ENCODE assay signal across 9 cellular contexts in genomic region chr11:18617688-18618340, GRCh38. TPM values are rescaled to one million over a fixed set of nuclear protein-coding genes. Genes with fewer than 3 reads are reported as not detected.
A peak's percentile ranks its signal among the peaks of the same experiment; 100 is the strongest.
DNase-seq lines count a peak whose midpoint lies in the region; FAIRE-seq and TF ChIP-seq lines count a peak whose summit lies in the region.
"Had no signal": no experiment of that assay in that cellular context is flagged by ENCODE, and none has a peak within 500 bp of the region (broad histone marks: within the 10 kb centered on the region; RNA-seq: fewer than 3 reads in every experiment).

No MANE protein-coding gene starts in this region.

- peaks cover 34% of the 10 kb centered on the region for H3K36me3 Mint-ChIP-seq in MCF 10A (ENCODE audit: insufficient read depth, unreplicated experiment)

- no peaks in the 10 kb centered on the region for H3K9me1 ChIP-seq in endothelial cell of umbilical vein (replicated peaks; ENCODE audit: control insufficient read depth, extremely low read depth, insufficient read depth, low read length)

- H3K27ac ChIP-seq in mammary epithelial cell (ENCODE audit: insufficient read depth, low read depth, low read length) (no peak overlapping the region), SK-N-SH (ENCODE audit: low read depth in 2 of 2, low read length in 1 of 2) (peak overlapping the region in 1 of 2 experiments; percentile 84; a peak in 3 of 4 replicates), endothelial cell of umbilical vein (ENCODE audit: insufficient read depth, low read depth, low read length) (no peak overlapping the region), subcutaneous abdominal adipose tissue (ENCODE audit: low read depth, low read length) (peak overlapping the region; percentile 57)

- no peak for TF ChIP-seq RAD21 in SK-N-SH (IDR thresholded peaks at IDR 0.05; ENCODE audit: low read length)

- no peaks in the 10 kb centered on the region for H3K27me3 Mint-ChIP-seq in MCF 10A (ENCODE audit: insufficient read depth, unreplicated experiment)
- H3K27me3 Mint-ChIP-seq: memory B cell had no signal

- peaks cover 86% of the 10 kb centered on the region for H3K79me2 ChIP-seq in mammary epithelial cell (ENCODE audit: insufficient read depth, low read length)
- H3K79me2 ChIP-seq in SK-N-SH (ENCODE audit: insufficient read depth) = peaks cover 96% of the 10 kb centered on the region
- H3K79me2 ChIP-seq in endothelial cell of umbilical vein (ENCODE audit: control insufficient read depth, insufficient read depth, low read length) = peaks cover 51% of the 10 kb centered on the region

- H3K27ac Mint-ChIP-seq in MCF 10A (ENCODE audit: low read depth, unreplicated experiment) = peak overlapping the region; percentile 33
- H3K27ac Mint-ChIP-seq: memory B cell had no signal

- no peaks in the 10 kb centered on the region for H3K9me3 Mint-ChIP-seq in MCF 10A (ENCODE audit: unreplicated experiment)
- H3K9me3 Mint-ChIP-seq: memory B cell had no signal

- in situ Hi-C loops in mammary epithelial cell (cut with MboI; ENCODE audit: low sequenced_read_pairs in 2 of 2) = no loop called here

- H3K4me3 Mint-ChIP-seq in MCF 10A (ENCODE audit: unreplicated experiment) = no peak overlapping the region
- H3K4me3 Mint-ChIP-seq: memory B cell had no signal

- H4K20me1 ChIP-seq in mammary epithelial cell (ENCODE audit: insufficient read depth, low read length) (no peaks in the 10 kb centered on the region), SK-N-SH (ENCODE audit: insufficient read depth) (peaks cover 18% of the 10 kb centered on the region; the same call in 1 of the 2 replicates), endothelial cell of umbilical vein (replicated peaks; ENCODE audit: control insufficient read depth, extremely low read depth, insufficient read depth, low read length) (peaks cover 3% of the 10 kb centered on the region)

- no peak for DNase-seq in MCF 10A (ENCODE audit: unreplicated experiment)
- DNase-seq in mammary epithelial cell = no peak
- DNase-seq in SK-N-SH = no peak
- DNase-seq in endothelial cell of umbilical vein (ENCODE audit: low read depth, low spot score) = peak; percentile 3
- no peak for DNase-seq in RKO (ENCODE audit: low spot score)
- no peak for DNase-seq in SKM-1 treated with dmso at 0.1 percent for 144 hours (lab: John Stamatoyannopoulos, UW; ENCODE audit: unreplicated experiment)
- DNase-seq in NCI-H446 treated with DMSO at 0.1 percent for 48 hours (lab: John Stamatoyannopoulos, UW) = no peak

- POLR2A ChIA-PET in MCF 10A (lab: Yijun Ruan, JAX) (interaction anchor here (1.2 to 4.2 kb wide), 3 partner anchors 11 to 30 kb away, joined by 8 to 31 read pairs (median 12); partner anchors contain the start of genes SPTY2D1 and UEVLD), SK-N-SH (lab: Yijun Ruan, JAX) (no interaction called here), endothelial cell of umbilical vein (lab: Charles Lee) (no interaction called here)

- dilution Hi-C loops in mammary epithelial cell (cut with HindIII; ENCODE audit: low sequenced_read_pairs) (no loop called here), endothelial cell of umbilical vein (cut with MboI; ENCODE audit: extremely low pct_ligation_motif_present, low sequenced_read_pairs) (no loop called here)

- CTCF ChIA-PET in MCF 10A (lab: Yijun Ruan, JAX) = interaction anchor here (0.5 to 0.8 kb wide), 2 partner anchors 21 to 236 kb away, joined by 3 read pairs; no protein-coding TSS in a partner anchor
- CTCF ChIA-PET in mammary epithelial cell (lab: Charles Lee; ENCODE audit: low non-redundant PET) = no interaction called here
- CTCF ChIA-PET in SK-N-SH (lab: Yijun Ruan, JAX) = interaction anchor here (0.6 to 1.3 kb wide), 3 partner anchors 85 to 631 kb away, joined by 3 to 5 read pairs (median 3); no protein-coding TSS in a partner anchor
- CTCF ChIA-PET in endothelial cell of umbilical vein (lab: Charles Lee) = interaction anchor here (0.9 to 1.8 kb wide), 9 partner anchors 8 to 374 kb away, joined by 3 to 7 read pairs (median 4); partner anchors contain the start of gene SPTY2D1

- TF ChIP-seq EP300 in SK-N-SH (IDR thresholded peaks at IDR 0.05; ENCODE audit: borderline replicate concordance in 1 of 2, low read depth in 1 of 2, low read length in 1 of 2) = no peak

- no peak overlapping the region for H3K9ac ChIP-seq in mammary epithelial cell (ENCODE audit: insufficient read depth, low read length)
- H3K9ac ChIP-seq in SK-N-SH = peak overlapping the region; percentile 60; the same call in 1 of the 2 replicates
- H3K9ac ChIP-seq in endothelial cell of umbilical vein (replicated peaks; ENCODE audit: extremely low read depth, insufficient read depth, low read length) = no peak overlapping the region
- H3K9ac ChIP-seq in subcutaneous abdominal adipose tissue (ENCODE audit: low read length in 5 of 5) = peak overlapping the region in 3 of 5 donors; percentile 17 to 60 (median 20)

- no TSS peak for BruUV-seq in MCF 10A (replicated peaks; lab: Mats Ljungman, UMichigan)
- BruUV-seq in mammary epithelial cell (replicated peaks; lab: Mats Ljungman, UMichigan) = no TSS peak
- no TSS peak for BruUV-seq in endothelial cell of umbilical vein (replicated peaks; lab: Mats Ljungman, UMichigan)

- TF ChIP-seq CTCF in MCF 10A (IDR thresholded peaks at IDR 0.05; ENCODE audit: unreplicated experiment) = no peak
- TF ChIP-seq CTCF in mammary epithelial cell (conservative IDR thresholded peaks at IDR 0.05 in 1 of 2, IDR thresholded peaks at IDR 0.05 in 1 of 2; ENCODE audit: extremely low read depth in 1 of 2, insufficient read depth in 1 of 2, low read depth in 1 of 2, low read length in 2 of 2) = no peak
- TF ChIP-seq CTCF in SK-N-SH (IDR thresholded peaks at IDR 0.05) = no peak
- TF ChIP-seq CTCF in endothelial cell of umbilical vein (IDR thresholded peaks at IDR 0.05; ENCODE audit: extremely low read depth in 1 of 2, insufficient read depth in 1 of 2, low read depth in 1 of 2, low read length in 2 of 2) = no peak

- H3K9me3 ChIP-seq in mammary epithelial cell (replicated peaks; ENCODE audit: insufficient read depth, low read length) (no peaks in the 10 kb centered on the region), SK-N-SH (no peaks in the 10 kb centered on the region), endothelial cell of umbilical vein (replicated peaks; ENCODE audit: control insufficient read depth, insufficient read depth, low read length) (no peaks in the 10 kb centered on the region), subcutaneous abdominal adipose tissue (ENCODE audit: control insufficient read depth in 5 of 5, low read length in 5 of 5) (no peaks in the 10 kb centered on the region)

- intact Hi-C loops in MCF 10A (cut with micrococcal nuclease) (no loop called here), mammary epithelial cell (cut with micrococcal nuclease) (no loop called here), endothelial cell of umbilical vein (cut with micrococcal nuclease) (no loop called here)

- peaks cover 10% of the 10 kb centered on the region for H3F3A ChIP-seq in SK-N-SH (replicated peaks; ENCODE audit: insufficient read depth)

- peak; percentile 26 for FAIRE-seq in endothelial cell of umbilical vein (lab: Jason Lieb, UNC)

- H3K4me1 Mint-ChIP-seq in MCF 10A (ENCODE audit: insufficient read depth, unreplicated experiment) = peaks cover 15% of the 10 kb centered on the region

- H3K27me3 ChIP-seq in mammary epithelial cell (ENCODE audit: insufficient read depth, low read length) (no peaks in the 10 kb centered on the region), SK-N-SH (ENCODE audit: insufficient read depth) (no peaks in the 10 kb centered on the region), endothelial cell of umbilical vein (ENCODE audit: control insufficient read depth in 2 of 2, insufficient read depth in 2 of 2, low read length in 2 of 2) (no peaks in the 10 kb centered on the region), subcutaneous abdominal adipose tissue (ENCODE audit: control insufficient read depth in 5 of 5, insufficient read depth in 4 of 5, low read length in 5 of 5) (no peaks in the 10 kb centered on the region)

- WGBS in mammary epithelial cell (ENCODE audit: low coverage, missing lambda C conversion rate) = 83% methylated on average over 10 of the region's 10 CpGs
- 87% methylated on average over 9 of the region's 10 CpGs for WGBS in SK-N-SH (ENCODE audit: low lambda C conversion rate)

- H3K4me3 ChIP-seq in mammary epithelial cell (replicated peaks in 1 of 3; ENCODE audit: insufficient read depth in 1 of 3, low read depth in 2 of 3, low read length in 3 of 3) (no peak overlapping the region), SK-N-SH (ENCODE audit: low read depth in 2 of 2, low read length in 1 of 2) (peak overlapping the region in 1 of 2 experiments; percentile 31; a peak in 1 of 4 replicates), endothelial cell of umbilical vein (replicated peaks in 1 of 3; ENCODE audit: insufficient read depth in 1 of 3, low read depth in 1 of 3, low read length in 3 of 3) (no peak overlapping the region), subcutaneous abdominal adipose tissue (ENCODE audit: low read depth in 1 of 5, low read length in 5 of 5) (no peak overlapping the region)

- H3K4me2 ChIP-seq in mammary epithelial cell (ENCODE audit: insufficient read depth, low read depth, low read length) (no peak overlapping the region), SK-N-SH (peak overlapping the region; percentile 66), endothelial cell of umbilical vein (ENCODE audit: insufficient read depth, low read length) (peak overlapping the region; percentile 4)

- H3K4me1 ChIP-seq in mammary epithelial cell (ENCODE audit: insufficient read depth, low read length) (no peaks in the 10 kb centered on the region), SK-N-SH (ENCODE audit: control insufficient read depth in 1 of 2, insufficient read depth in 2 of 2, low read depth in 1 of 2, low read length in 1 of 2) (no peaks in the 10 kb centered on the region), endothelial cell of umbilical vein (ENCODE audit: control insufficient read depth, extremely low read depth, insufficient read depth, low read length) (peaks cover 5% of the 10 kb centered on the region), subcutaneous abdominal adipose tissue (ENCODE audit: control insufficient read depth in 5 of 5, insufficient read depth in 5 of 5, low read length in 5 of 5) (peaks cover 4 to 14% (median 12%) of the 10 kb centered on the region in 5 donors)

- H3K36me3 ChIP-seq in mammary epithelial cell (ENCODE audit: insufficient read depth, low read length) (peaks cover 7% of the 10 kb centered on the region), SK-N-SH (replicated peaks in 1 of 2; ENCODE audit: control insufficient read depth in 1 of 2, insufficient read depth in 2 of 2, low read length in 1 of 2) (peaks cover 30 to 32% of the 10 kb centered on the region in 2 experiments), endothelial cell of umbilical vein (ENCODE audit: control insufficient read depth in 2 of 2, extremely low read depth in 1 of 2, insufficient read depth in 2 of 2, low read length in 2 of 2) (peaks cover 10 to 17% of the 10 kb centered on the region in 2 experiments), subcutaneous abdominal adipose tissue (ENCODE audit: control insufficient read depth in 5 of 5, insufficient read depth in 5 of 5, low read length in 5 of 5) (peaks cover 12 to 29% (median 24%) of the 10 kb centered on the region in 5 donors)

- no peaks in the 10 kb centered on the region for H3K9me2 ChIP-seq in SK-N-SH

- H2AFZ ChIP-seq in mammary epithelial cell (ENCODE audit: low read depth, low read length) (no peak overlapping the region), SK-N-SH (ENCODE audit: low read depth) (0 out of 2 replicates have a peak overlapping the region, but pooled peaks have one; percentile 42), endothelial cell of umbilical vein (ENCODE audit: low read depth, low read length) (no peak overlapping the region)

- no peak for TF ChIP-seq POLR2A in endothelial cell of umbilical vein (IDR thresholded peaks at IDR 0.05; ENCODE audit: low read depth, low read length)

RNA-seq across cellular contexts. Expression of gene SPTY2D1, which starts 16.3 kb away (rescaled TPM):
- total RNA-seq in MCF 10A (2022) = 26.8 and 30.2 TPM in 2 replicates
- total RNA-seq in mammary epithelial cell = 10 to 100 TPM; 18.0 to 20.7 TPM
- polyA plus RNA-seq in mammary epithelial cell = 14.0 TPM
- 24.9 TPM for polyA minus RNA-seq in mammary epithelial cell
- 5.3 and 8.6 TPM in 2 replicates for polyA plus RNA-seq in SK-N-SH (2012; rRNA removed)
- 7.3 and 7.4 TPM in 2 replicates for polyA plus RNA-seq in SK-N-SH (2012; cell fraction: cytosol; rRNA removed)
- polyA plus RNA-seq in SK-N-SH (2012; cell fraction: nucleus; rRNA removed) = 2.6 and 5.3 TPM in 2 replicates
- total RNA-seq in endothelial cell of umbilical vein = 13.7 and 18.7 TPM in 2 replicates
- 5.5 and 5.8 TPM in 2 replicates for polyA plus RNA-seq in endothelial cell of umbilical vein
- 6.0 and 6.3 TPM in 2 replicates for polyA plus RNA-seq in endothelial cell of umbilical vein (2011; cell fraction: cytosol; rRNA removed)
- polyA plus RNA-seq in endothelial cell of umbilical vein (2011; cell fraction: nucleus; rRNA removed) = 4.6 and 6.5 TPM in 2 replicates
- 13.1 and 16.2 TPM in 2 replicates for polyA plus RNA-seq in endothelial cell of umbilical vein (2012)
- polyA minus RNA-seq in endothelial cell of umbilical vein = 11.6 and 12.4 TPM in 2 replicates
- 15.3 TPM for polyA minus RNA-seq in endothelial cell of umbilical vein (2011; cell fraction: cytosol; rRNA and poly(A)+ RNA removed)
- 5.9 and 8.4 TPM in 2 replicates for polyA minus RNA-seq in endothelial cell of umbilical vein (2011; cell fraction: nucleus; rRNA and poly(A)+ RNA removed)

RNA-seq across cellular contexts. Expression of gene MISFA, which starts 18.2 kb away (rescaled TPM):
- total RNA-seq in MCF 10A (2022) (2.4 and 4.0 TPM in 2 replicates), mammary epithelial cell (1 to 10 TPM in 1 of 2 donors, under 1 TPM in 1; 0.50 to 1.8 TPM), endothelial cell of umbilical vein (2.8 and 3.6 TPM in 2 replicates)
- polyA plus RNA-seq in mammary epithelial cell (0.42 TPM), SK-N-SH (2012; rRNA removed) (2.3 and 2.4 TPM in 2 replicates), endothelial cell of umbilical vein (0.75 and 1.4 TPM in 2 replicates)
- polyA minus RNA-seq in mammary epithelial cell (not detected), endothelial cell of umbilical vein (not detected in 2 replicates)
- polyA plus RNA-seq in SK-N-SH (2012; cell fraction: cytosol; rRNA removed) = 3.7 and 3.8 TPM in 2 replicates
- 1.3 and 1.5 TPM in 2 replicates for polyA plus RNA-seq in SK-N-SH (2012; cell fraction: nucleus; rRNA removed)
- 1.4 and 1.8 TPM in 2 replicates for polyA plus RNA-seq in endothelial cell of umbilical vein (2011; cell fraction: cytosol; rRNA removed)
- 0.54 and 1.1 TPM in 2 replicates for polyA plus RNA-seq in endothelial cell of umbilical vein (2011; cell fraction: nucleus; rRNA removed)
- polyA plus RNA-seq in endothelial cell of umbilical vein (2012) = 0.88 and 3.4 TPM in 2 replicates
- polyA minus RNA-seq in endothelial cell of umbilical vein (2011; cell fraction: cytosol; rRNA and poly(A)+ RNA removed) = not detected
- polyA minus RNA-seq in endothelial cell of umbilical vein (2011; cell fraction: nucleus; rRNA and poly(A)+ RNA removed) = 1.6 TPM in 2 replicates

RNA-seq across cellular contexts. Expression of gene UEVLD, which starts 29.3 kb away (rescaled TPM):
- 22.8 and 24.8 TPM in 2 replicates for total RNA-seq in MCF 10A (2022)
- 10 to 100 TPM; 25.0 to 30.0 TPM for total RNA-seq in mammary epithelial cell
- polyA plus RNA-seq in mammary epithelial cell = 13.0 TPM
- polyA minus RNA-seq in mammary epithelial cell = 16.7 TPM
- 8.9 and 13.5 TPM in 2 replicates for polyA plus RNA-seq in SK-N-SH (2012; rRNA removed)
- 15.1 and 15.4 TPM in 2 replicates for polyA plus RNA-seq in SK-N-SH (2012; cell fraction: cytosol; rRNA removed)
- 4.9 and 9.9 TPM in 2 replicates for polyA plus RNA-seq in SK-N-SH (2012; cell fraction: nucleus; rRNA removed)
- 19.1 and 22.5 TPM in 2 replicates for total RNA-seq in endothelial cell of umbilical vein
- polyA plus RNA-seq in endothelial cell of umbilical vein = 8.0 and 9.2 TPM in 2 replicates
- polyA plus RNA-seq in endothelial cell of umbilical vein (2011; cell fraction: cytosol; rRNA removed) = 9.5 and 12.1 TPM in 2 replicates
- 11.5 and 13.9 TPM in 2 replicates for polyA plus RNA-seq in endothelial cell of umbilical vein (2011; cell fraction: nucleus; rRNA removed)
- polyA plus RNA-seq in endothelial cell of umbilical vein (2012) = 17.0 and 21.0 TPM in 2 replicates
- polyA minus RNA-seq in endothelial cell of umbilical vein = 15.7 and 19.2 TPM in 2 replicates
- polyA minus RNA-seq in endothelial cell of umbilical vein (2011; cell fraction: cytosol; rRNA and poly(A)+ RNA removed) = 11.8 TPM
- polyA minus RNA-seq in endothelial cell of umbilical vein (2011; cell fraction: nucleus; rRNA and poly(A)+ RNA removed) = 7.3 and 12.1 TPM in 2 replicates

Comparison
In these comparisons a context has a peak if more than half of its experiments do, and no peak if none do; other contexts are left out.
1. H3K9ac ChIP-seq: peak in SK-N-SH (single experiment) and subcutaneous abdominal adipose tissue (3 of 5); none in mammary epithelial cell (single experiment) and endothelial cell of umbilical vein (single experiment).